In genomic region chr1:229249854-229250644, GRCh38 we compare ENCODE assay signal across 16 cellular contexts. TPM values are rescaled to one million over a fixed set of nuclear protein-coding genes. Genes with fewer than 3 reads are reported as not detected.
A peak's percentile ranks its signal among the peaks of the same experiment; 100 is the strongest.
DNase-seq lines count a peak whose midpoint lies in the region; ATAC-seq and TF ChIP-seq lines count a peak whose summit lies in the region.
"Had no signal": no experiment of that assay in that cellular context is flagged by ENCODE, and none has a peak within 500 bp of the region (broad histone marks: within the 10 kb centered on the region; RNA-seq: fewer than 3 reads in every experiment).

No MANE protein-coding gene starts in this region.

- H3K4me3 Mint-ChIP-seq in activated naive CD8-positive, alpha-beta T cell treated with anti-CD3 and anti-CD28 coated beads, Interleukin-2, amount 50 U/mL, for 24 hours, result no peak overlapping the region
- H3K4me3 Mint-ChIP-seq in progenitor cell of endocrine pancreas (ENCODE audit: low read depth), result no peak overlapping the region
- H3K4me3 Mint-ChIP-seq: activated CD4-positive, alpha-beta memory T cell treated with anti-CD3 and anti-CD28 coated beads for 36 hours had no signal

- H3K27me3 Mint-ChIP-seq in activated naive CD8-positive, alpha-beta T cell treated with anti-CD3 and anti-CD28 coated beads, Interleukin-2, amount 50 U/mL, for 24 hours, result no peaks in the 10 kb centered on the region
- no peaks in the 10 kb centered on the region for H3K27me3 Mint-ChIP-seq in progenitor cell of endocrine pancreas
- H3K27me3 Mint-ChIP-seq: activated CD4-positive, alpha-beta memory T cell treated with anti-CD3 and anti-CD28 coated beads for 36 hours had no signal

- TF ChIP-seq CTCF in progenitor cell of endocrine pancreas (IDR thresholded peaks at IDR 0.05; ENCODE audit: unreplicated experiment), result no peak

- no peaks in the 10 kb centered on the region for H3K9me3 Mint-ChIP-seq in activated naive CD8-positive, alpha-beta T cell treated with anti-CD3 and anti-CD28 coated beads, Interleukin-2, amount 50 U/mL, for 24 hours
- no peaks in the 10 kb centered on the region for H3K9me3 Mint-ChIP-seq in progenitor cell of endocrine pancreas (ENCODE audit: low read depth)
- H3K9me3 Mint-ChIP-seq: activated CD4-positive, alpha-beta memory T cell treated with anti-CD3 and anti-CD28 coated beads for 36 hours had no signal

- peaks cover 61% of the 10 kb centered on the region for H3K4me1 Mint-ChIP-seq in activated naive CD8-positive, alpha-beta T cell treated with anti-CD3 and anti-CD28 coated beads, Interleukin-2, amount 50 U/mL, for 24 hours
- peaks cover 34% of the 10 kb centered on the region for H3K4me1 Mint-ChIP-seq in progenitor cell of endocrine pancreas (ENCODE audit: low read depth)

- peak overlapping the region; percentile 24 for H3K27ac Mint-ChIP-seq in activated naive CD8-positive, alpha-beta T cell treated with anti-CD3 and anti-CD28 coated beads, Interleukin-2, amount 50 U/mL, for 24 hours
- peak overlapping the region; percentile 58 for H3K27ac Mint-ChIP-seq in progenitor cell of endocrine pancreas
- H3K27ac Mint-ChIP-seq: activated CD4-positive, alpha-beta memory T cell treated with anti-CD3 and anti-CD28 coated beads for 36 hours had no signal

- peak; percentile 20 for DNase-seq in activated CD8-positive, alpha-beta memory T cell treated with anti-CD3 and anti-CD28 coated beads, Interleukin-2, amount 50 U/mL, for 48 hours
- no peak for DNase-seq in activated CD8-positive, alpha-beta memory T cell treated with anti-CD3 and anti-CD28 coated beads, Interleukin-2, amount 50 U/mL, for 4 hours
- peak; percentile 86 for DNase-seq in NOMO-1 treated with dmso at 0.1 percent for 144 hours (lab: John Stamatoyannopoulos, UW; ENCODE audit: unreplicated experiment)
- no peak for DNase-seq in activated naive CD8-positive, alpha-beta T cell treated with anti-CD3 and anti-CD28 coated beads, Interleukin-2, amount 50 U/mL, for 24 hours
- DNase-seq in progenitor cell of endocrine pancreas (ENCODE audit: low spot score, unreplicated experiment), result no peak
- no peak for DNase-seq in NCI-H1417 (lab: John Stamatoyannopoulos, UW)
- DNase-seq: activated CD4-positive, alpha-beta memory T cell treated with anti-CD3 and anti-CD28 coated beads for 36 hours; activated gamma-delta T cell treated with Interleukin-2 at 50 U/mL for 16 hours; foreskin keratinocyte; NCI-H187 treated with DMSO at 0.1 percent for 48 hours; NCI-H526 treated with DMSO at 0.1 percent for 48 hours; stimulated activated CD4-positive, alpha-beta T cell treated with anti-CD3 and anti-CD28 coated beads, Interleukin-4, amount 100 ng/mL, for 24 hours; T-helper 9 cell; uterus had no signal

- no peaks in the 10 kb centered on the region for H3K36me3 Mint-ChIP-seq in activated naive CD8-positive, alpha-beta T cell treated with anti-CD3 and anti-CD28 coated beads, Interleukin-2, amount 50 U/mL, for 24 hours (ENCODE audit: low read depth)
- no peaks in the 10 kb centered on the region for H3K36me3 Mint-ChIP-seq in progenitor cell of endocrine pancreas (ENCODE audit: insufficient read depth)
- H3K36me3 Mint-ChIP-seq: activated CD4-positive, alpha-beta memory T cell treated with anti-CD3 and anti-CD28 coated beads for 36 hours had no signal

- ATAC-seq in activated naive CD8-positive, alpha-beta T cell treated with anti-CD3 and anti-CD28 coated beads, Interleukin-2, amount 50 U/mL, for 24 hours, result no peak
- ATAC-seq in HG03135 (IDR thresholded peaks at IDR 0.05; ENCODE audit: unreplicated experiment) (no peak), HG03354 (IDR thresholded peaks at IDR 0.05; ENCODE audit: poor library complexity, severe bottlenecking, unreplicated experiment) (no peak)
- ATAC-seq: foreskin keratinocyte had no signal

RNA-seq across cellular contexts. Expression of gene RAB4A, which starts 20.9 kb away (rescaled TPM):
- total RNA-seq in progenitor cell of endocrine pancreas, result 127 and 130 TPM in 2 replicates

Comparison
In these comparisons a context has a peak if more than half of its experiments do, and no peak if none do; other contexts are left out.
1. DNase-seq: peak in activated CD8-positive, alpha-beta memory T cell treated with anti-CD3 and anti-CD28 coated beads, Interleukin-2, amount 50 U/mL, for 48 hours (single experiment) and NOMO-1 treated with dmso at 0.1 percent for 144 hours (single experiment); none in activated CD8-positive, alpha-beta memory T cell treated with anti-CD3 and anti-CD28 coated beads, Interleukin-2, amount 50 U/mL, for 4 hours (single experiment), activated naive CD8-positive, alpha-beta T cell treated with anti-CD3 and anti-CD28 coated beads, Interleukin-2, amount 50 U/mL, for 24 hours (single experiment), progenitor cell of endocrine pancreas (single experiment) and NCI-H1417 (0 of 3).